1 cellular context compared by ENCODE assay signal in the genomic region with DNA sequence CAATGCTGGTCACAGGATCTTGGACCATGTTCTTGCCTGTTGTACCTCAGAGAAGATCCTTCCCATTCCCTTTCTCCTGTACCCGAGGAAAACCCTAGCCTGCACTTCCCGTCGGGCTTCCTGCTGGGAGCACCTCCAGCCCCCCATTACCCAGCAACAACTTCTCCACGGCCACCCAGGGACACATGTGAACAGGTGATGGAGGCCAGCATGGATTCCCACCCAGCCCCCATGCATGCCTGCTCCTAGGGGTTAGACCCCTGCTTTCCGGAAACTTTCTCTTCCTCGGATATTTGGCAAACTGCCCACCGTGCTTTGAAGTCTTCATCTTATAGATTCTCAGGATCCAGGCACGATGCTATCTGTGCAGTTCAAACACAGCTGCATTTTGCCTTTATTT.
TF ChIP-seq lines count a peak whose summit lies in the region.

No MANE protein-coding gene starts in this region.

TF ChIP-seq in IMR-90, 13 proteins besides CTCF, POLR2A, EP300 and RAD21:
- TF ChIP-seq MXI1 (IDR thresholded peaks at IDR 0.05; ENCODE audit: borderline replicate concordance, low read depth, low read length) (no peak), MAZ (IDR thresholded peaks at IDR 0.05; ENCODE audit: borderline replicate concordance, low read depth, low read length) (no peak), MAFK (IDR thresholded peaks at IDR 0.05; ENCODE audit: low read depth, low read length) (no peak), CHD1 (IDR thresholded peaks at IDR 0.05; ENCODE audit: low read depth, low read length) (no peak), RFX5 (IDR thresholded peaks at IDR 0.05; ENCODE audit: low read depth, low read length) (no peak), BHLHE40 (IDR thresholded peaks at IDR 0.05; ENCODE audit: low read depth, low read length) (no peak), FOS (IDR thresholded peaks at IDR 0.05; ENCODE audit: low read depth, low read length) (no peak), RCOR1 (IDR thresholded peaks at IDR 0.05; ENCODE audit: insufficient replicate concordance, low read length) (no peak), CEBPB (IDR thresholded peaks at IDR 0.05; ENCODE audit: low read depth, low read length) (no peak), NFE2L2 (IDR thresholded peaks at IDR 0.05; ENCODE audit: low read depth, low read length) (no peak), SMC3 (IDR thresholded peaks at IDR 0.05; ENCODE audit: low read depth, low read length) (no peak)
- TF ChIP-seq, protein P1, sequence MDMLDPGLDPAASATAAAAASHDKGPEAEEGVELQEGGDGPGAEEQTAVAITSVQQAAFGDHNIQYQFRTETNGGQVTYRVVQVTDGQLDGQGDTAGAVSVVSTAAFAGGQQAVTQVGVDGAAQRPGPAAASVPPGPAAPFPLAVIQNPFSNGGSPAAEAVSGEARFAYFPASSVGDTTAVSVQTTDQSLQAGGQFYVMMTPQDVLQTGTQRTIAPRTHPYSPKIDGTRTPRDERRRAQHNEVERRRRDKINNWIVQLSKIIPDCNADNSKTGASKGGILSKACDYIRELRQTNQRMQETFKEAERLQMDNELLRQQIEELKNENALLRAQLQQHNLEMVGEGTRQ (IDR thresholded peaks at IDR 0.05; ENCODE audit: low read depth, low read length): no peak
- TF ChIP-seq, protein P2, sequence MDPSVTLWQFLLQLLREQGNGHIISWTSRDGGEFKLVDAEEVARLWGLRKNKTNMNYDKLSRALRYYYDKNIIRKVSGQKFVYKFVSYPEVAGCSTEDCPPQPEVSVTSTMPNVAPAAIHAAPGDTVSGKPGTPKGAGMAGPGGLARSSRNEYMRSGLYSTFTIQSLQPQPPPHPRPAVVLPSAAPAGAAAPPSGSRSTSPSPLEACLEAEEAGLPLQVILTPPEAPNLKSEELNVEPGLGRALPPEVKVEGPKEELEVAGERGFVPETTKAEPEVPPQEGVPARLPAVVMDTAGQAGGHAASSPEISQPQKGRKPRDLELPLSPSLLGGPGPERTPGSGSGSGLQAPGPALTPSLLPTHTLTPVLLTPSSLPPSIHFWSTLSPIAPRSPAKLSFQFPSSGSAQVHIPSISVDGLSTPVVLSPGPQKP (IDR thresholded peaks at IDR 0.05; ENCODE audit: borderline replicate concordance, low read depth, low read length): no peak
